1 cellular context compared by ENCODE assay signal in the genomic region with DNA sequence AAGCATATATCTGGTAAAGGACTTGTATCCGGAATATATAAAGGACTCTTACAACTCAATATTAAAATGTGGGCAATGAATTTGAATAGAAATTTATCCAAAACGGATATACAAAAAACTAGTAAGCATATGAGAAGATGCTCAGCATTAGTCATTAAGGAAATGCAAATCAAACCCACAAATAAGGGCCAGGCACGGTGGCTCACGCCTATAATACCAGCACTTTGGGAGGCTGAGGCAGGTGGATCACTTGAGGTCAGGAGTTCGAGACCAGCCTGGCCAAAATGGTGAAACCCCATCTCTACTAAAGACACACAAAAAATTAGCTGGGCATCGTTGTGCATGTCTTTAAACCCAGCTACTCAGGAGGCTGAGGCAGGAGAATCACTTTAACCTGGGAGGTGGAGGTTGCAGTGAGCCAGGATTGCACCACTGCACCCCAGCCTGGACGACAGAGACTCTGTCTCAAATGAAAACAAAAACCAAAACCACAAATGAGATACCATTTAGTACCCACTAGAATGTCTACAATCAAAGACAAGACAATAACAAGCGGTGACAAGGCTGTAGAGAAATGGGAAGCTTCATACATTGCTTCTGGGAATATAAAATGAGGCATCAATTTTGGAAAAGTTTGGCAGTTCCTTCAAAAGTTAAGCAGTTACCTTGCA.
A peak's percentile ranks its signal among the peaks of the same experiment; 100 is the strongest.
TF ChIP-seq lines count a peak whose summit lies in the region.

No MANE protein-coding gene starts in this region.

TF ChIP-seq in GM12878, 131 proteins besides CTCF, POLR2A, EP300 and RAD21:
- TF ChIP-seq RUNX3 (IDR thresholded peaks at IDR 0.05; ENCODE audit: low read length) (peak; percentile 74), HDGF (IDR thresholded peaks at IDR 0.05) (peak; percentile 73; the same call in 1 of the 2 replicates), BHLHE40 (IDR thresholded peaks at IDR 0.05; ENCODE audit: borderline replicate concordance in 1 of 2, low read depth in 2 of 2, low read length in 1 of 2) (peak in 1 of 2 experiments; percentile 26; a peak in 1 of 4 replicates)
